ENCODE assay signal across 2 cellular contexts in the genomic region with DNA sequence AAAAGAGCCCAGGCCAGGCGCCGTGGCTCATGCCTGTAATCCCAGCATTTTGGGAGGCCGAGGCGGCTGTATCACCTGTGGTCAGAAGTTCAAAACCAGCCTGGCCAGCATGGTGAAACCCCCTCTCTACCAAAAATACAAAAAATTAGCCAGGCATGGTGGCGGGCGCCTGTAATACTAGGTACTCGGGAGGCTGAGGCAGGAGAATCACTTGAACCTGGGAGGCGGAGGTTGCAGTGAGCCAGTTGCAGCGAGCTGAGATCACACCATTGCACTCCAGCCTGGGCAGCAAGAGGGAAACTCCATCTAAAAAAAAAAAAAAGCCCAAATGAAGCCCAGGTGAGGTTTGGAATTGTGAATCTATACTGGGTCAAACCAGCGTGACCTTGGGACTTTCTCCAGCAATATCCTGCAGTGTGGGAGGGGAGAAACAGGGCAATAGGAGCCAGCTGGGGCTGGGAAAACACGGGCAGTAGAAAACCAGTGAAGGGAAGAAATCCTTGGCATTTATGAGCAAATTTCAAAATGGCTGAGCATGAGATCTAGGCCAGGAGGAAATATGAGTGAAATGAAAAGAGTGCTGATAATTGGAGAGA.
TF ChIP-seq lines count a peak whose summit lies in the region.

No MANE protein-coding gene starts in this region.

TF ChIP-seq in GM23338, 12 proteins besides CTCF, POLR2A, EP300 and RAD21:
- no peak for TF ChIP-seq EZH2phosphoT487 (IDR thresholded peaks at IDR 0.05; ENCODE audit: unreplicated experiment)
- TF ChIP-seq, protein P1, sequence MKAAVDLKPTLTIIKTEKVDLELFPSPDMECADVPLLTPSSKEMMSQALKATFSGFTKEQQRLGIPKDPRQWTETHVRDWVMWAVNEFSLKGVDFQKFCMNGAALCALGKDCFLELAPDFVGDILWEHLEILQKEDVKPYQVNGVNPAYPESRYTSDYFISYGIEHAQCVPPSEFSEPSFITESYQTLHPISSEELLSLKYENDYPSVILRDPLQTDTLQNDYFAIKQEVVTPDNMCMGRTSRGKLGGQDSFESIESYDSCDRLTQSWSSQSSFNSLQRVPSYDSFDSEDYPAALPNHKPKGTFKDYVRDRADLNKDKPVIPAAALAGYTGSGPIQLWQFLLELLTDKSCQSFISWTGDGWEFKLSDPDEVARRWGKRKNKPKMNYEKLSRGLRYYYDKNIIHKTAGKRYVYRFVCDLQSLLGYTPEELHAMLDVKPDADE (IDR thresholded peaks at IDR 0.05) = no peak
- TF ChIP-seq CREB1 (CRISPR knock-in tag; IDR thresholded peaks at IDR 0.05; ENCODE audit: low read depth) = no peak
TF ChIP-seq in GM23338: peak in this region for 0.

TF ChIP-seq in HepG2, 621 proteins besides CTCF, POLR2A, EP300 and RAD21 (continues in another document):
- TF ChIP-seq ZNF615 (CRISPR knock-in tag; IDR thresholded peaks at IDR 0.05; ENCODE audit: borderline replicate concordance) = no peak
- no peak for TF ChIP-seq NFRKB (IDR thresholded peaks at IDR 0.05)
- peak; percentile 73 for TF ChIP-seq TEAD3 (CRISPR knock-in tag; optimal IDR thresholded peaks at IDR 0.05; ENCODE audit: borderline replicate concordance)
- TF ChIP-seq, protein P2, sequence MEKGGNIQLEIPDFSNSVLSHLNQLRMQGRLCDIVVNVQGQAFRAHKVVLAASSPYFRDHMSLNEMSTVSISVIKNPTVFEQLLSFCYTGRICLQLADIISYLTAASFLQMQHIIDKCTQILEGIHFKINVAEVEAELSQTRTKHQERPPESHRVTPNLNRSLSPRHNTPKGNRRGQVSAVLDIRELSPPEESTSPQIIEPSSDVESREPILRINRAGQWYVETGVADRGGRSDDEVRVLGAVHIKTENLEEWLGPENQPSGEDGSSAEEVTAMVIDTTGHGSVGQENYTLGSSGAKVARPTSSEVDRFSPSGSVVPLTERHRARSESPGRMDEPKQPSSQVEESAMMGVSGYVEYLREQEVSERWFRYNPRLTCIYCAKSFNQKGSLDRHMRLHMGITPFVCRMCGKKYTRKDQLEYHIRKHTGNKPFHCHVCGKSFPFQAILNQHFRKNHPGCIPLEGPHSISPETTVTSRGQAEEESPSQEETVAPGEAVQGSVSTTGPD (CRISPR knock-in tag; IDR thresholded peaks at IDR 0.05) = no peak
- 0 out of 2 replicates have a peak, but pooled peaks have one; percentile 28 for TF ChIP-seq RARA (CRISPR knock-in tag; IDR thresholded peaks at IDR 0.05)
- TF ChIP-seq ZBTB8A (CRISPR knock-in tag; IDR thresholded peaks at IDR 0.05; ENCODE audit: borderline replicate concordance, low read depth) = no peak
- TF ChIP-seq, protein P3, sequence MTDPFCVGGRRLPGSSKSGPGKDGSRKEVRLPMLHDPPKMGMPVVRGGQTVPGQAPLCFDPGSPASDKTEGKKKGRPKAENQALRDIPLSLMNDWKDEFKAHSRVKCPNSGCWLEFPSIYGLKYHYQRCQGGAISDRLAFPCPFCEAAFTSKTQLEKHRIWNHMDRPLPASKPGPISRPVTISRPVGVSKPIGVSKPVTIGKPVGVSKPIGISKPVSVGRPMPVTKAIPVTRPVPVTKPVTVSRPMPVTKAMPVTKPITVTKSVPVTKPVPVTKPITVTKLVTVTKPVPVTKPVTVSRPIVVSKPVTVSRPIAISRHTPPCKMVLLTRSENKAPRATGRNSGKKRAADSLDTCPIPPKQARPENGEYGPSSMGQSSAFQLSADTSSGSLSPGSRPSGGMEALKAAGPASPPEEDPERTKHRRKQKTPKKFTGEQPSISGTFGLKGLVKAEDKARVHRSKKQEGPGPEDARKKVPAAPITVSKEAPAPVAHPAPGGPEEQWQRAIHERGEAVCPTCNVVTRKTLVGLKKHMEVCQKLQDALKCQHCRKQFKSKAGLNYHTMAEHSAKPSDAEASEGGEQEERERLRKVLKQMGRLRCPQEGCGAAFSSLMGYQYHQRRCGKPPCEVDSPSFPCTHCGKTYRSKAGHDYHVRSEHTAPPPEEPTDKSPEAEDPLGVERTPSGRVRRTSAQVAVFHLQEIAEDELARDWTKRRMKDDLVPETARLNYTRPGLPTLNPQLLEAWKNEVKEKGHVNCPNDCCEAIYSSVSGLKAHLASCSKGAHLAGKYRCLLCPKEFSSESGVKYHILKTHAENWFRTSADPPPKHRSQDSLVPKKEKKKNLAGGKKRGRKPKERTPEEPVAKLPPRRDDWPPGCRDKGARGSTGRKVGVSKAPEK (CRISPR knock-in tag; IDR thresholded peaks at IDR 0.05; ENCODE audit: borderline replicate concordance) = peak; percentile 20; the same call in 1 of the 2 replicates
- TF ChIP-seq YY1 (IDR thresholded peaks at IDR 0.05; ENCODE audit: insufficient read depth, insufficient replicate concordance, low read depth, low read length) = peak; percentile 14
- peak; percentile 9; the same call in 1 of the 2 replicates for TF ChIP-seq ZNF746 (CRISPR knock-in tag; IDR thresholded peaks at IDR 0.05)
- TF ChIP-seq ZNF589 (CRISPR knock-in tag; conservative IDR thresholded peaks at IDR 0.05) = no peak
- TF ChIP-seq POGZ (CRISPR knock-in tag; IDR thresholded peaks at IDR 0.05) = 0 out of 2 replicates have a peak, but pooled peaks have one; percentile 47
- TF ChIP-seq LCORL (IDR thresholded peaks at IDR 0.05) = no peak
- 0 out of 2 replicates have a peak, but pooled peaks have one; percentile 43 for TF ChIP-seq LCORL (CRISPR knock-in tag; IDR thresholded peaks at IDR 0.05)
- TF ChIP-seq, protein P4, sequence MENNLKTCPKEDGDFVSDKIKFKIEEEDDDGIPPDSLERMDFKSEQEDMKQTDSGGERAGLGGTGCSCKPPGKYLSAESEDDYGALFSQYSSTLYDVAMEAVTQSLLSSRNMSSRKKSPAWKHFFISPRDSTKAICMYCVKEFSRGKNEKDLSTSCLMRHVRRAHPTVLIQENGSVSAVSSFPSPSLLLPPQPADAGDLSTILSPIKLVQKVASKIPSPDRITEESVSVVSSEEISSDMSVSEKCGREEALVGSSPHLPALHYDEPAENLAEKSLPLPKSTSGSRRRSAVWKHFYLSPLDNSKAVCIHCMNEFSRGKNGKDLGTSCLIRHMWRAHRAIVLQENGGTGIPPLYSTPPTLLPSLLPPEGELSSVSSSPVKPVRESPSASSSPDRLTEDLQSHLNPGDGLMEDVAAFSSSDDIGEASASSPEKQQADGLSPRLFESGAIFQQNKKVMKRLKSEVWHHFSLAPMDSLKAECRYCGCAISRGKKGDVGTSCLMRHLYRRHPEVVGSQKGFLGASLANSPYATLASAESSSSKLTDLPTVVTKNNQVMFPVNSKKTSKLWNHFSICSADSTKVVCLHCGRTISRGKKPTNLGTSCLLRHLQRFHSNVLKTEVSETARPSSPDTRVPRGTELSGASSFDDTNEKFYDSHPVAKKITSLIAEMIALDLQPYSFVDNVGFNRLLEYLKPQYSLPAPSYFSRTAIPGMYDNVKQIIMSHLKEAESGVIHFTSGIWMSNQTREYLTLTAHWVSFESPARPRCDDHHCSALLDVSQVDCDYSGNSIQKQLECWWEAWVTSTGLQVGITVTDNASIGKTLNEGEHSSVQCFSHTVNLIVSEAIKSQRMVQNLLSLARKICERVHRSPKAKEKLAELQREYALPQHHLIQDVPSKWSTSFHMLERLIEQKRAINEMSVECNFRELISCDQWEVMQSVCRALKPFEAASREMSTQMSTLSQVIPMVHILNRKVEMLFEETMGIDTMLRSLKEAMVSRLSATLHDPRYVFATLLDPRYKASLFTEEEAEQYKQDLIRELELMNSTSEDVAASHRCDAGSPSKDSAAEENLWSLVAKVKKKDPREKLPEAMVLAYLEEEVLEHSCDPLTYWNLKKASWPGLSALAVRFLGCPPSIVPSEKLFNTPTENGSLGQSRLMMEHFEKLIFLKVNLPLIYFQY (CRISPR knock-in tag; IDR thresholded peaks at IDR 0.05; ENCODE audit: borderline replicate concordance) = peak; percentile 84; the same call in 1 of the 2 replicates
- 0 out of 2 replicates have a peak, but pooled peaks have one; percentile 17 for TF ChIP-seq FOXO1 (CRISPR knock-in tag; IDR thresholded peaks at IDR 0.05)
- no peak for TF ChIP-seq ZNF678 (CRISPR knock-in tag; IDR thresholded peaks at IDR 0.05)
- no peak for TF ChIP-seq ZNF670 (CRISPR knock-in tag; IDR thresholded peaks at IDR 0.05; ENCODE audit: borderline replicate concordance)
- TF ChIP-seq, protein P5, sequence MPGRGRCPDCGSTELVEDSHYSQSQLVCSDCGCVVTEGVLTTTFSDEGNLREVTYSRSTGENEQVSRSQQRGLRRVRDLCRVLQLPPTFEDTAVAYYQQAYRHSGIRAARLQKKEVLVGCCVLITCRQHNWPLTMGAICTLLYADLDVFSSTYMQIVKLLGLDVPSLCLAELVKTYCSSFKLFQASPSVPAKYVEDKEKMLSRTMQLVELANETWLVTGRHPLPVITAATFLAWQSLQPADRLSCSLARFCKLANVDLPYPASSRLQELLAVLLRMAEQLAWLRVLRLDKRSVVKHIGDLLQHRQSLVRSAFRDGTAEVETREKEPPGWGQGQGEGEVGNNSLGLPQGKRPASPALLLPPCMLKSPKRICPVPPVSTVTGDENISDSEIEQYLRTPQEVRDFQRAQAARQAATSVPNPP (CRISPR knock-in tag; IDR thresholded peaks at IDR 0.05) = no peak
- TF ChIP-seq NR2F1 (CRISPR knock-in tag; IDR thresholded peaks at IDR 0.05) = peak in 1 of 2 experiments; percentile 34; a peak in 1 of 4 replicates
- no peak for TF ChIP-seq GTF2F1 (IDR thresholded peaks at IDR 0.05; ENCODE audit: low read length)
- TF ChIP-seq ELF3 (CRISPR knock-in tag; IDR thresholded peaks at IDR 0.05) = peak; percentile 21; the same call in 1 of the 2 replicates
- TF ChIP-seq, protein P6, sequence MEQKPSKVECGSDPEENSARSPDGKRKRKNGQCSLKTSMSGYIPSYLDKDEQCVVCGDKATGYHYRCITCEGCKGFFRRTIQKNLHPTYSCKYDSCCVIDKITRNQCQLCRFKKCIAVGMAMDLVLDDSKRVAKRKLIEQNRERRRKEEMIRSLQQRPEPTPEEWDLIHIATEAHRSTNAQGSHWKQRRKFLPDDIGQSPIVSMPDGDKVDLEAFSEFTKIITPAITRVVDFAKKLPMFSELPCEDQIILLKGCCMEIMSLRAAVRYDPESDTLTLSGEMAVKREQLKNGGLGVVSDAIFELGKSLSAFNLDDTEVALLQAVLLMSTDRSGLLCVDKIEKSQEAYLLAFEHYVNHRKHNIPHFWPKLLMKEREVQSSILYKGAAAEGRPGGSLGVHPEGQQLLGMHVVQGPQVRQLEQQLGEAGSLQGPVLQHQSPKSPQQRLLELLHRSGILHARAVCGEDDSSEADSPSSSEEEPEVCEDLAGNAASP (CRISPR knock-in tag; IDR thresholded peaks at IDR 0.05; ENCODE audit: borderline replicate concordance) = 0 out of 2 replicates have a peak, but pooled peaks have one; percentile 16
- 0 out of 2 replicates have a peak, but pooled peaks have one; percentile 4 for TF ChIP-seq ZFP90 (CRISPR knock-in tag; IDR thresholded peaks at IDR 0.05; ENCODE audit: borderline replicate concordance)
- TF ChIP-seq ZNF331 (CRISPR knock-in tag; IDR thresholded peaks at IDR 0.05) = 0 out of 2 replicates have a peak, but pooled peaks have one; percentile 20
- peak; percentile 50; the same call in 1 of the 2 replicates for TF ChIP-seq ZMYM4 (CRISPR knock-in tag; IDR thresholded peaks at IDR 0.05)
- TF ChIP-seq, protein P7, sequence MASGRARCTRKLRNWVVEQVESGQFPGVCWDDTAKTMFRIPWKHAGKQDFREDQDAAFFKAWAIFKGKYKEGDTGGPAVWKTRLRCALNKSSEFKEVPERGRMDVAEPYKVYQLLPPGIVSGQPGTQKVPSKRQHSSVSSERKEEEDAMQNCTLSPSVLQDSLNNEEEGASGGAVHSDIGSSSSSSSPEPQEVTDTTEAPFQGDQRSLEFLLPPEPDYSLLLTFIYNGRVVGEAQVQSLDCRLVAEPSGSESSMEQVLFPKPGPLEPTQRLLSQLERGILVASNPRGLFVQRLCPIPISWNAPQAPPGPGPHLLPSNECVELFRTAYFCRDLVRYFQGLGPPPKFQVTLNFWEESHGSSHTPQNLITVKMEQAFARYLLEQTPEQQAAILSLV (CRISPR knock-in tag; IDR thresholded peaks at IDR 0.05; ENCODE audit: borderline replicate concordance) = no peak
- no peak for TF ChIP-seq TP53 (CRISPR knock-in tag; conservative IDR thresholded peaks at IDR 0.05)
- TF ChIP-seq ZNF564 (CRISPR knock-in tag; IDR thresholded peaks at IDR 0.05) = 0 out of 2 replicates have a peak, but pooled peaks have one; percentile 40
- TF ChIP-seq, protein P8, sequence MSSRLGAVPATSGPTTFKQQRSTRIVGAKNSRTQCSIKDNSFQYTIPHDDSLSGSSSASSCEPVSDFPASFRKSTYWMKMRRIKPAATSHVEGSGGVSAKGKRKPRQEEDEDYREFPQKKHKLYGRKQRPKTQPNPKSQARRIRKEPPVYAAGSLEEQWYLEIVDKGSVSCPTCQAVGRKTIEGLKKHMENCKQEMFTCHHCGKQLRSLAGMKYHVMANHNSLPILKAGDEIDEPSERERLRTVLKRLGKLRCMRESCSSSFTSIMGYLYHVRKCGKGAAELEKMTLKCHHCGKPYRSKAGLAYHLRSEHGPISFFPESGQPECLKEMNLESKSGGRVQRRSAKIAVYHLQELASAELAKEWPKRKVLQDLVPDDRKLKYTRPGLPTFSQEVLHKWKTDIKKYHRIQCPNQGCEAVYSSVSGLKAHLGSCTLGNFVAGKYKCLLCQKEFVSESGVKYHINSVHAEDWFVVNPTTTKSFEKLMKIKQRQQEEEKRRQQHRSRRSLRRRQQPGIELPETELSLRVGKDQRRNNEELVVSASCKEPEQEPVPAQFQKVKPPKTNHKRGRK (CRISPR knock-in tag; IDR thresholded peaks at IDR 0.05) = no peak
- TF ChIP-seq ZNF720 (CRISPR knock-in tag; IDR thresholded peaks at IDR 0.05) = no peak
- TF ChIP-seq ZNF614 (CRISPR knock-in tag; IDR thresholded peaks at IDR 0.05; ENCODE audit: borderline replicate concordance) = 0 out of 2 replicates have a peak, but pooled peaks have one; percentile 19
- TF ChIP-seq MLLT10 (CRISPR knock-in tag; IDR thresholded peaks at IDR 0.05) = no peak
- TF ChIP-seq, protein P9, sequence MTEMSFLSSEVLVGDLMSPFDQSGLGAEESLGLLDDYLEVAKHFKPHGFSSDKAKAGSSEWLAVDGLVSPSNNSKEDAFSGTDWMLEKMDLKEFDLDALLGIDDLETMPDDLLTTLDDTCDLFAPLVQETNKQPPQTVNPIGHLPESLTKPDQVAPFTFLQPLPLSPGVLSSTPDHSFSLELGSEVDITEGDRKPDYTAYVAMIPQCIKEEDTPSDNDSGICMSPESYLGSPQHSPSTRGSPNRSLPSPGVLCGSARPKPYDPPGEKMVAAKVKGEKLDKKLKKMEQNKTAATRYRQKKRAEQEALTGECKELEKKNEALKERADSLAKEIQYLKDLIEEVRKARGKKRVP (CRISPR knock-in tag; IDR thresholded peaks at IDR 0.05) = no peak
- TF ChIP-seq NR2F6 (IDR thresholded peaks at IDR 0.05) = peak; percentile 51; the same call in 1 of the 2 replicates
- TF ChIP-seq NR2F6 (CRISPR knock-in tag; IDR thresholded peaks at IDR 0.05) = peak; percentile 53
- TF ChIP-seq, protein P10, sequence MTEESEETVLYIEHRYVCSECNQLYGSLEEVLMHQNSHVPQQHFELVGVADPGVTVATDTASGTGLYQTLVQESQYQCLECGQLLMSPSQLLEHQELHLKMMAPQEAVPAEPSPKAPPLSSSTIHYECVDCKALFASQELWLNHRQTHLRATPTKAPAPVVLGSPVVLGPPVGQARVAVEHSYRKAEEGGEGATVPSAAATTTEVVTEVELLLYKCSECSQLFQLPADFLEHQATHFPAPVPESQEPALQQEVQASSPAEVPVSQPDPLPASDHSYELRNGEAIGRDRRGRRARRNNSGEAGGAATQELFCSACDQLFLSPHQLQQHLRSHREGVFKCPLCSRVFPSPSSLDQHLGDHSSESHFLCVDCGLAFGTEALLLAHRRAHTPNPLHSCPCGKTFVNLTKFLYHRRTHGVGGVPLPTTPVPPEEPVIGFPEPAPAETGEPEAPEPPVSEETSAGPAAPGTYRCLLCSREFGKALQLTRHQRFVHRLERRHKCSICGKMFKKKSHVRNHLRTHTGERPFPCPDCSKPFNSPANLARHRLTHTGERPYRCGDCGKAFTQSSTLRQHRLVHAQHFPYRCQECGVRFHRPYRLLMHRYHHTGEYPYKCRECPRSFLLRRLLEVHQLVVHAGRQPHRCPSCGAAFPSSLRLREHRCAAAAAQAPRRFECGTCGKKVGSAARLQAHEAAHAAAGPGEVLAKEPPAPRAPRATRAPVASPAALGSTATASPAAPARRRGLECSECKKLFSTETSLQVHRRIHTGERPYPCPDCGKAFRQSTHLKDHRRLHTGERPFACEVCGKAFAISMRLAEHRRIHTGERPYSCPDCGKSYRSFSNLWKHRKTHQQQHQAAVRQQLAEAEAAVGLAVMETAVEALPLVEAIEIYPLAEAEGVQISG (CRISPR knock-in tag; IDR thresholded peaks at IDR 0.05) = no peak
